8 cellular contexts compared by ENCODE assay signal in genomic region chr19:57813919-57814504, GRCh38. TPM values are rescaled to one million over a fixed set of nuclear protein-coding genes. Genes with fewer than 3 reads are reported as not detected.
A peak's percentile ranks its signal among the peaks of the same experiment; 100 is the strongest.
DNase-seq lines count a peak whose midpoint lies in the region; ATAC-seq and TF ChIP-seq lines count a peak whose summit lies in the region.

No MANE protein-coding gene starts in this region.

- ATAC-seq in SK-N-SH treated with all-trans-retinoic acid at 6 μM for 48 hours (peak; percentile 5; the same call in 2 of the 3 replicates), HG03469 (IDR thresholded peaks at IDR 0.05; ENCODE audit: unreplicated experiment) (no peak), HG03159 (IDR thresholded peaks at IDR 0.05; ENCODE audit: unreplicated experiment) (no peak)

- H3K27me3 ChIP-seq in rectal smooth muscle tissue (ENCODE audit: control insufficient read depth, insufficient read depth, low read length) = no peaks in the 10 kb centered on the region

- peak overlapping the region; percentile 40 for H3K27ac ChIP-seq in rectal smooth muscle tissue (ENCODE audit: low read depth, low read length)

- H3K4me1 ChIP-seq in rectal smooth muscle tissue (ENCODE audit: control insufficient read depth, insufficient read depth, low read length) = no peaks in the 10 kb centered on the region

- DNase-seq in GM12864 (ENCODE audit: low read depth) = no peak
- DNase-seq in foreskin fibroblast = peak in 1 of 2 donors; percentile 53
- no peak for DNase-seq in NCI-H1105 treated with DMSO at 0.1 percent for 48 hours (lab: John Stamatoyannopoulos, UW)
- no peak for DNase-seq in mesenteric fat pad (ENCODE audit: low spot score)

- TF ChIP-seq CTCF in GM12864 (IDR thresholded peaks at IDR 0.05; ENCODE audit: low read depth, low read length, missing control alignments) (no peak), foreskin fibroblast (IDR thresholded peaks at IDR 0.05; ENCODE audit: low read depth, low read length) (no peak)

- H3K36me3 ChIP-seq in rectal smooth muscle tissue (ENCODE audit: control insufficient read depth, insufficient read depth, low read length) = peaks cover 11% of the 10 kb centered on the region

- H3K4me3 ChIP-seq in GM12864 (ENCODE audit: low read depth, low read length) = peak overlapping the region; percentile 67
- H3K4me3 ChIP-seq in foreskin fibroblast (ENCODE audit: low read depth in 1 of 2, low read length in 2 of 2) = peak overlapping the region; percentile 91 to 94
- H3K4me3 ChIP-seq in rectal smooth muscle tissue (ENCODE audit: low read length) = peak overlapping the region; percentile 69

- H3K9ac ChIP-seq in rectal smooth muscle tissue (ENCODE audit: low read length) = peak overlapping the region; percentile 94

TF ChIP-seq in SK-N-SH treated with all-trans-retinoic acid at 6 μM for 48 hours, 23 proteins besides CTCF, POLR2A, EP300 and RAD21:
- TF ChIP-seq ZNF565 (CRISPR knock-in tag; conservative IDR thresholded peaks at IDR 0.05; ENCODE audit: low read depth) (no peak), ISL1 (CRISPR knock-in tag; IDR thresholded peaks at IDR 0.05) (no peak), RARB (CRISPR knock-in tag; IDR thresholded peaks at IDR 0.05) (no peak), TOX (CRISPR knock-in tag; IDR thresholded peaks at IDR 0.05; ENCODE audit: borderline replicate concordance) (no peak), PPARA (CRISPR knock-in tag; IDR thresholded peaks at IDR 0.05; ENCODE audit: borderline replicate concordance) (no peak), BACH2 (CRISPR knock-in tag; IDR thresholded peaks at IDR 0.05; ENCODE audit: borderline replicate concordance) (no peak), ZFP3 (CRISPR knock-in tag; IDR thresholded peaks at IDR 0.05) (no peak), OSR1 (CRISPR knock-in tag; IDR thresholded peaks at IDR 0.05) (no peak), ZNF8 (CRISPR knock-in tag; IDR thresholded peaks at IDR 0.05) (no peak), PATZ1 (CRISPR knock-in tag; IDR thresholded peaks at IDR 0.05; ENCODE audit: borderline replicate concordance) (no peak), TSHZ2 (CRISPR knock-in tag; IDR thresholded peaks at IDR 0.05) (no peak), ZFP30 (CRISPR knock-in tag; IDR thresholded peaks at IDR 0.05) (no peak), CREB5 (CRISPR knock-in tag; IDR thresholded peaks at IDR 0.05; ENCODE audit: low read depth) (no peak), CSRNP3 (CRISPR knock-in tag; IDR thresholded peaks at IDR 0.05) (no peak), TCF4 (CRISPR knock-in tag; IDR thresholded peaks at IDR 0.05; ENCODE audit: borderline replicate concordance) (no peak), ZC3H10 (CRISPR knock-in tag; IDR thresholded peaks at IDR 0.05) (no peak), ARNTL (CRISPR knock-in tag; IDR thresholded peaks at IDR 0.05; ENCODE audit: borderline replicate concordance, low read depth) (no peak), ZNF70 (CRISPR knock-in tag; IDR thresholded peaks at IDR 0.05) (no peak), CSDC2 (CRISPR knock-in tag; IDR thresholded peaks at IDR 0.05) (no peak)

RNA-seq across cellular contexts. Expression of gene ZNF552, which starts 0.7 kb away (rescaled TPM):
- 4.0 TPM for total RNA-seq in mesenteric fat pad

RNA-seq across cellular contexts. Expression of gene ZNF587B, which starts 16.1 kb away (rescaled TPM):
- total RNA-seq in mesenteric fat pad = 16.6 TPM

RNA-seq across cellular contexts. Expression of gene ZNF587, which starts 35.6 kb away (rescaled TPM):
- 25.7 TPM for total RNA-seq in mesenteric fat pad

RNA-seq across cellular contexts. Expression of gene ZNF586, which starts 44.5 kb away (rescaled TPM):
- total RNA-seq in mesenteric fat pad = 13.0 TPM
